ENCODE assay signal across 11 cellular contexts in the genomic region with DNA sequence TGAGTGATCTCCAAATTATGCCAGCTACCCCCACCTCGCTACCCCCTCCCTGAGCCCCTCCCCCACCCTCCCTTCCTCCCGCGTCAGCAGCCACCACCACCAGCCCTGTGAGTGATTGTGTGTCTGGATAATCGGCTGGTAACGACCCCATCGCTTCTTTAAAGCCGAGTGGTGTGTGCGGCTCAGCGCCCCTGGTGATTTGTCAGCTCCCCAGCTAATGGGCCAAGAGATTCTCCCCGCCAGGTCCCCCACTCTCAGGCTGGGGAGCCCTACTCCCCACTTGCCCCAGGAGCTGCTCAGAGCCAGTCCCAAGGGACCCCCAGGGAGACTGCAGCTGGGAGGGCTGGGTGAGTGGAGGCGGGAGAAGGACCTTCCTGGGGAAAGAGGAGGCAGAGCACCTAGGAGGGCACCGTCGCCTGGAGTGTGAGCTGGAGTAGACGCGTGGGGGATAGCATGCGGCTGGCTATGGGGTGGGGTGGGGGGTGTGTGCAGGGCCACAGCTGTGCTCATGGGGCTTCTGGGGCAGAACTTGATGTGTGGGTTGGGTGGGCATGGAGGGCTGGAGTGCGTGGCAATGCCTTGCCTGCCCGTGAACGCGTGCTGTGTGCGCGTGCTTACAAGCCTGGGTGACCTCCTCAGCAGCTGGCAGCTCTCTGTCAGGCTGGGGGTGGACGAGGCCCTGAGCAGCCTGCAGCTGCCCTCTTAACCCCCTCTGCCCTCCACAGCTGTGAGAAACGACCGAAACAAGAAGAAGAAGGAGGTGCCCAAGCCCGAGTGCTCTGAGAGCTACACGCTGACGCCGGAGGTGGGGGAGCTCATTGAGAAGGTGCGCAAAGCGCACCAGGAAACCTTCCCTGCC. TPM values are rescaled to one million over a fixed set of nuclear protein-coding genes. Genes with fewer than 3 reads are reported as not detected.
A peak's percentile ranks its signal among the peaks of the same experiment; 100 is the strongest.
DNase-seq lines count a peak whose midpoint lies in the region; FAIRE-seq and TF ChIP-seq lines count a peak whose summit lies in the region.
"Had no signal": no experiment of that assay in that cellular context is flagged by ENCODE, and none has a peak within 500 bp of the region (broad histone marks: within the 10 kb centered on the region; RNA-seq: fewer than 3 reads in every experiment).

No MANE protein-coding gene starts in this region.

- H3K9me3 Mint-ChIP-seq in activated CD4-positive, alpha-beta T cell treated with anti-CD3 and anti-CD28 coated beads, Interleukin-2, amount 10 ng/mL, durations not matched to agents 7 days and 5 days, result no peaks in the 10 kb centered on the region

- H3K27me3 Mint-ChIP-seq in activated CD4-positive, alpha-beta T cell treated with anti-CD3 and anti-CD28 coated beads, Interleukin-2, amount 10 ng/mL, durations not matched to agents 7 days and 5 days, result no peaks in the 10 kb centered on the region

- in situ Hi-C loops in brain microvascular endothelial cell (cut with HindIII; ENCODE audit: low pct_ligation_motif_present, low sequenced_read_pairs), result loop anchor here (5.0 kb wide), 1 partner anchor 49 kb away; no protein-coding TSS in a partner anchor

- peak overlapping the region; percentile 5 for H3K27ac Mint-ChIP-seq in activated CD4-positive, alpha-beta T cell treated with anti-CD3 and anti-CD28 coated beads, Interleukin-2, amount 10 ng/mL, durations not matched to agents 7 days and 5 days

- H3K27me3 ChIP-seq in NT2/D1 (ENCODE audit: insufficient read depth, insufficient read length) (peaks cover 16% of the 10 kb centered on the region), small intestine (ENCODE audit: control insufficient read depth in 2 of 2, insufficient read depth in 2 of 2, low read length in 2 of 2) (no peaks in the 10 kb centered on the region), brain microvascular endothelial cell (replicated peaks) (no peaks in the 10 kb centered on the region)
- H3K27me3 ChIP-seq: heart left ventricle had no signal

- WGBS in small intestine, 3 donors, result 72 to 86% (median 76%) methylated on average over 31 of the region's 31 CpGs

- H3K9ac ChIP-seq in NT2/D1 (ENCODE audit: insufficient read length, low read depth), result peak overlapping the region; percentile 57

- H3K4me3 ChIP-seq in NT2/D1 (ENCODE audit: insufficient read length, low read depth) (no peak overlapping the region), small intestine (ENCODE audit: low read depth in 1 of 2, low read length in 2 of 2) (no peak overlapping the region), brain microvascular endothelial cell (ENCODE audit: low read depth, low read length) (no peak overlapping the region)
- H3K4me3 ChIP-seq: coronary artery, heart left ventricle had no signal

- H3K9me3 ChIP-seq in NT2/D1 (ENCODE audit: insufficient read depth, low read length), result no peaks in the 10 kb centered on the region
- no peaks in the 10 kb centered on the region for H3K9me3 ChIP-seq in small intestine (ENCODE audit: control insufficient read depth, low read depth)
- H3K9me3 ChIP-seq: heart left ventricle had no signal

- no peak overlapping the region for H3K4me3 Mint-ChIP-seq in activated CD4-positive, alpha-beta T cell treated with anti-CD3 and anti-CD28 coated beads, Interleukin-2, amount 10 ng/mL, durations not matched to agents 7 days and 5 days

- POLR2A ChIA-PET in activated CD4-positive, alpha-beta T cell treated with anti-CD3 and anti-CD28 coated beads, Interleukin-2, amount 10 ng/mL, durations not matched to agents 7 days and 5 days (lab: Charles Lee), result no interaction called here

- TF ChIP-seq CTCF in brain microvascular endothelial cell (IDR thresholded peaks at IDR 0.05; ENCODE audit: low read depth, low read length, missing control alignments), result no peak

- H3K27ac ChIP-seq in small intestine (ENCODE audit: low read depth in 1 of 2, low read length in 1 of 2), result peak overlapping the region; percentile 36 to 77
- no peak overlapping the region for H3K27ac ChIP-seq in brain microvascular endothelial cell

- H3K4me1 ChIP-seq in NT2/D1 (ENCODE audit: insufficient read depth, insufficient read length) (peaks cover 42% of the 10 kb centered on the region), small intestine (ENCODE audit: control insufficient read depth in 2 of 2, insufficient read depth in 1 of 2, low read depth in 1 of 2, low read length in 1 of 2) (peaks cover 7 to 21% of the 10 kb centered on the region in 2 donors)

- DNase-seq in activated CD4-positive, alpha-beta T cell treated with anti-CD3 and anti-CD28 coated beads, Interleukin-2, amount 10 ng/mL, durations not matched to agents 7 days and 5 days, result no peak
- no peak for DNase-seq in activated CD4-positive, alpha-beta T cell treated with anti-CD3 and anti-CD28 coated beads for 1 hour
- no peak for DNase-seq in NT2/D1 (ENCODE audit: low read depth, low spot score)
- DNase-seq in left kidney (ENCODE audit: low read depth, low spot score), result peak; percentile 75
- DNase-seq in small intestine, result no peak
- DNase-seq in brain microvascular endothelial cell, result no peak
- DNase-seq in amniotic stem cell (lab: John Stamatoyannopoulos, UW), result no peak
- DNase-seq in COLO829 (ENCODE audit: low spot score), result no peak
- DNase-seq: activated effector memory CD4-positive, alpha-beta T cell treated with Interleukin-2 at 50 U/mL for 16 hours had no signal

- peaks cover 53% of the 10 kb centered on the region for H3K4me1 Mint-ChIP-seq in activated CD4-positive, alpha-beta T cell treated with anti-CD3 and anti-CD28 coated beads, Interleukin-2, amount 10 ng/mL, durations not matched to agents 7 days and 5 days

- CTCF ChIA-PET in activated CD4-positive, alpha-beta T cell treated with anti-CD3 and anti-CD28 coated beads, Interleukin-2, amount 10 ng/mL, durations not matched to agents 7 days and 5 days (lab: Charles Lee), result interaction anchor here (0.6 to 8.7 kb wide), 7 partner anchors 15 to 182 kb away, joined by 3 to 82 read pairs (median 3); a partner anchor contains a TSS

- H3K36me3 ChIP-seq in NT2/D1 (ENCODE audit: insufficient read depth, insufficient read length, low read length) (peaks cover 80% of the 10 kb centered on the region), small intestine (ENCODE audit: control insufficient read depth in 2 of 2, insufficient read depth in 2 of 2, low read length in 2 of 2) (peaks cover 11 to 33% of the 10 kb centered on the region in 2 donors), brain microvascular endothelial cell (replicated peaks) (peaks cover 65% of the 10 kb centered on the region)

- peaks cover 34% of the 10 kb centered on the region for H3K36me3 Mint-ChIP-seq in activated CD4-positive, alpha-beta T cell treated with anti-CD3 and anti-CD28 coated beads, Interleukin-2, amount 10 ng/mL, durations not matched to agents 7 days and 5 days (ENCODE audit: low read depth)

- FAIRE-seq in small intestine (lab: Jason Lieb, UNC), result no peak

RNA-seq across cellular contexts. Expression of a gene that starts 13.1 kb away (rescaled TPM):
- total RNA-seq in activated CD4-positive, alpha-beta T cell treated with anti-CD3 and anti-CD28 coated beads, Interleukin-2, amount 10 ng/mL, durations not matched to agents 7 days and 5 days, result under 1 TPM in 1 of 2 experiments, not detected in 1; 0.22 TPM
- 1 to 10 TPM in 1 of 3 donors, not detected in 2; 1.1 TPM for polyA plus RNA-seq in small intestine

RNA-seq across cellular contexts. Expression of a gene that starts 42.4 kb away (rescaled TPM):
- total RNA-seq in activated CD4-positive, alpha-beta T cell treated with anti-CD3 and anti-CD28 coated beads, Interleukin-2, amount 10 ng/mL, durations not matched to agents 7 days and 5 days, result 10 to 100 TPM; 66.6 to 66.7 TPM
- polyA plus RNA-seq in small intestine, result 10 to 100 TPM; 28.8 to 40.7 (median 39.2) TPM
